In genomic region chr5:157731272-157732129, GRCh38 we compare ENCODE assay signal across 8 cellular contexts. TPM values are rescaled to one million over a fixed set of nuclear protein-coding genes. Genes with fewer than 3 reads are reported as not detected.
DNase-seq lines count a peak whose midpoint lies in the region; ATAC-seq, FAIRE-seq and TF ChIP-seq lines count a peak whose summit lies in the region.

Gene THG1L (plus strand): TSS chr5:157731420. CDS start chr5:157731441, 21 bp downstream.

- peak; percentile 96 for FAIRE-seq in H54 (lab: Jason Lieb, UNC)

- ATAC-seq in natural killer cell treated with Interleukin-12 subunit alpha and Interleukin-12 subunit beta and Interleukin-15 and Interleukin-18, amount 100 ng/mL, for 72 hours: peak; percentile 99
- peak; percentile 97 for ATAC-seq in stimulated activated naive CD8-positive, alpha-beta T cell treated with anti-CD3 and anti-CD28 coated beads, Interleukin-15, Interleukin-2, amounts not matched to agents 100 U/mL and 50 U/mL, for 24 hours

- H3K4me3 Mint-ChIP-seq in natural killer cell treated with Interleukin-12 subunit alpha and Interleukin-12 subunit beta and Interleukin-15 and Interleukin-18, amount 100 ng/mL, for 72 hours: peak within 1 kb of the TSS; percentile 91

- H3K9ac ChIP-seq in Loucy (ENCODE audit: low read depth, low read length, poor library complexity, severe bottlenecking): peak within 1 kb of the TSS; percentile 65

- H2AFZ ChIP-seq in Loucy (ENCODE audit: low read length): peak within 1 kb of the TSS; percentile 97

- peak; percentile 78 for TF ChIP-seq POLR2A in H54 (IDR thresholded peaks at IDR 0.05; ENCODE audit: low read depth, low read length)
- peak; percentile 98 for TF ChIP-seq POLR2A in Raji (IDR thresholded peaks at IDR 0.05; ENCODE audit: insufficient read depth, low read depth, low read length)

- no peaks in the 10 kb centered on the region for H3K9me2 ChIP-seq in Loucy (replicated peaks; ENCODE audit: low read depth, low read length)

- no peaks in the 10 kb centered on the region for H3K27me3 ChIP-seq in Loucy (ENCODE audit: insufficient read depth, low read length, poor library complexity, severe bottlenecking)

- no peaks in the 10 kb centered on the region for H3K4me1 ChIP-seq in Loucy (ENCODE audit: insufficient read depth, low read length, poor library complexity, severe bottlenecking)

- peak within 1 kb of the TSS; percentile 87 for H3K4me2 ChIP-seq in Loucy (ENCODE audit: low read depth, low read length, poor library complexity, severe bottlenecking)

- no peaks in the 10 kb centered on the region for H3K9me3 Mint-ChIP-seq in natural killer cell treated with Interleukin-12 subunit alpha and Interleukin-12 subunit beta and Interleukin-15 and Interleukin-18, amount 100 ng/mL, for 72 hours

- peak within 1 kb of the TSS; percentile 87 to 98 for H3K27ac Mint-ChIP-seq in natural killer cell treated with Interleukin-12 subunit alpha and Interleukin-12 subunit beta and Interleukin-15 and Interleukin-18, amount 100 ng/mL, for 72 hours

- DNase-seq in EL (peak; percentile 99), H54 (ENCODE audit: insufficient read length, low spot score) (peak; percentile 91), fibroblast of peridontal ligament (ENCODE audit: extremely low read depth) (peak; percentile 97)
- peak; percentile 97 for DNase-seq in activated T-helper 9 cell treated with anti-CD3 and anti-CD28 coated beads, Interleukin-2, amount 50 U/mL, for 16 hours (ENCODE audit: low read depth)
- DNase-seq in natural killer cell treated with Interleukin-12 subunit alpha and Interleukin-12 subunit beta and Interleukin-15 and Interleukin-18, amount 100 ng/mL, for 72 hours (ENCODE audit: low spot score): peak; percentile 99
- DNase-seq in stimulated activated naive CD8-positive, alpha-beta T cell treated with anti-CD3 and anti-CD28 coated beads, Interleukin-15, Interleukin-2, amounts not matched to agents 100 U/mL and 50 U/mL, for 24 hours: peak; percentile 98

- peak within 1 kb of the TSS; percentile 92 for H3K4me3 ChIP-seq in Loucy (ENCODE audit: low read length, poor library complexity, severe bottlenecking)

- no peaks in the 10 kb centered on the region for H3F3A ChIP-seq in Loucy (ENCODE audit: low read depth)

- H3K36me3 ChIP-seq in Loucy (ENCODE audit: insufficient read depth, low read length): no peaks in the 10 kb centered on the region

- TF ChIP-seq CTCF in Loucy (conservative IDR thresholded peaks at IDR 0.05; ENCODE audit: low read length): no peak

- no peaks in the 10 kb centered on the region for H3K79me2 ChIP-seq in Loucy (ENCODE audit: insufficient read depth, low read length)

- H4K20me1 ChIP-seq in Loucy (ENCODE audit: insufficient read depth, low read length, poor library complexity, severe bottlenecking): no peaks in the 10 kb centered on the region

- H3K36me3 Mint-ChIP-seq in natural killer cell treated with Interleukin-12 subunit alpha and Interleukin-12 subunit beta and Interleukin-15 and Interleukin-18, amount 100 ng/mL, for 72 hours: peaks cover 6% of the 10 kb centered on the region

- no peaks in the 10 kb centered on the region for H3K27me3 Mint-ChIP-seq in natural killer cell treated with Interleukin-12 subunit alpha and Interleukin-12 subunit beta and Interleukin-15 and Interleukin-18, amount 100 ng/mL, for 72 hours

- no peaks in the 10 kb centered on the region for H3K9me3 ChIP-seq in Loucy (ENCODE audit: insufficient read depth, low read depth, low read length)

- H3K4me1 Mint-ChIP-seq in natural killer cell treated with Interleukin-12 subunit alpha and Interleukin-12 subunit beta and Interleukin-15 and Interleukin-18, amount 100 ng/mL, for 72 hours (ENCODE audit: low read depth in 2 of 2): peaks cover 15 to 19% of the 10 kb centered on the region in 2 donors

RNA-seq across cellular contexts. Expression of gene THG1L, which starts in this region (rescaled TPM):
- 10 to 100 TPM; 15.7 to 18.9 TPM for total RNA-seq in natural killer cell treated with Interleukin-12 subunit alpha and Interleukin-12 subunit beta and Interleukin-15 and Interleukin-18, amount 100 ng/mL, for 72 hours

Comparison
In these comparisons a context has a peak if more than half of its experiments do, and no peak if none do; other contexts are left out.
1. Peak in every context shown above with its lines: DNase-seq, ATAC-seq and H3K4me3 ChIP-seq.